In the genomic region with DNA sequence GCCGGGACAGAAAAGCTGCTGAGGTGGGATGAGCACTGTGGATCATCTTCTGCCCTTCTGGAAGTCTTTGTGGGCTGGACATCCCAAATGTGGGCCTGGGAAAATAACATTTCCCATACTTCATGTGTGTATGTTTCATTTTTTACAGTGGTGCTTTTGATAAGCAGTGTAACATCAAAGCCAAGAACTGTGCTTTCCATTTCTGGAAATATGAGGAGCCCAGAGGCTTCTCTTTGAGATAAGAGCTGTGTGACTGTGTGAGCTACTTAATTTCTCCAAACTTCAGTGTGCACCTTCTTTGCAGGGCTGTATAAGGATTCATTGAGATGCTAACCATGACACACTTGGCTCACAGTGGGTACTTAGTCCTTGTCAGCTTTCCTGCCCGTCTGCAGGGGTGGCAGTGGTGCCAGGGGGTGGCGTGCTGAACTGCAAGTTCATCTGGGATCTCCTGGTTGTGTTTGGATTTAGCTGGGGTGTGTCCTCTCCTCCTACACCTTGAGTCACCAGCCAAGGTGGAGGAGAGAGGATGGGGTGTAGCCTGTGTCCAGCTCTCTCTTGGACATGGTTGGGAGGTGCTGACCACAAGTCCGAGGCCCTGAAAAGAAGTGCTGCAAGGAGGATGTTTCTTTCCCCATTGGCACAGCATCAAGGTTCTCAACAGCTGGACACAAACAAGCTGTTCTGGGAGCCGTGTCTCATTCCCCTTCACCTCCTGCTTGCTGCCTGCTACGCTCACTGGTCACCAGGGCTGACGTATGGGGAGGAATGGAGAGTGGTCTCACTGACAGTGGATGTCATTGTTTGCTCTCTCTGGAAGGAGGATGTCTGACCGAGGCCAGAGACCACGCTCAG, we compare ENCODE assay signal across 9 cellular contexts.
DNase-seq lines count a peak whose midpoint lies in the region; ATAC-seq and TF ChIP-seq lines count a peak whose summit lies in the region.
"Had no signal": no experiment of that assay in that cellular context is flagged by ENCODE, and none has a peak within 500 bp of the region (broad histone marks: within the 10 kb centered on the region; RNA-seq: fewer than 3 reads in every experiment).

No MANE protein-coding gene starts in this region.

- H3K27ac ChIP-seq in subcutaneous abdominal adipose tissue (ENCODE audit: low read depth, low read length) = peak overlapping the region; percentile 91
- H3K27ac ChIP-seq in naive thymus-derived CD4-positive, alpha-beta T cell (ENCODE audit: low read depth, low read length) = no peak overlapping the region

- POLR2A ChIA-PET in naive thymus-derived CD4-positive, alpha-beta T cell (lab: Charles Lee) = no interaction called here

- H3K9ac ChIP-seq in subcutaneous abdominal adipose tissue (ENCODE audit: low read length in 5 of 5) = peak overlapping the region in 1 of 5 donors; percentile 17

- no peaks in the 10 kb centered on the region for H3K27me3 ChIP-seq in subcutaneous abdominal adipose tissue (ENCODE audit: control insufficient read depth in 5 of 5, insufficient read depth in 4 of 5, low read length in 5 of 5)
- H3K27me3 ChIP-seq in naive thymus-derived CD4-positive, alpha-beta T cell (ENCODE audit: control insufficient read depth in 2 of 2, insufficient read depth in 2 of 2, low read length in 2 of 2) = no peaks in the 10 kb centered on the region

- CTCF ChIA-PET in naive thymus-derived CD4-positive, alpha-beta T cell (lab: Charles Lee) = no interaction called here

- TF ChIP-seq CTCF in choroid plexus epithelial cell (conservative IDR thresholded peaks at IDR 0.05; ENCODE audit: low read depth, low read length) = no peak

- H3K4me3 ChIP-seq in choroid plexus epithelial cell (ENCODE audit: low read depth, low read length) = no peak overlapping the region
- H3K4me3 ChIP-seq in subcutaneous abdominal adipose tissue (ENCODE audit: low read depth in 1 of 5, low read length in 5 of 5) = no peak overlapping the region
- no peak overlapping the region for H3K4me3 ChIP-seq in naive thymus-derived CD4-positive, alpha-beta T cell (ENCODE audit: low read length)

- peak overlapping the region in 1 of 10 donors; percentile 5 for H3K4me3 Mint-ChIP-seq in naive thymus-derived CD4-positive, alpha-beta T cell
- no peak overlapping the region for H3K4me3 Mint-ChIP-seq in activated T-cell treated with anti-CD3 and anti-CD28 coated beads, Interleukin-2, amount 50 U/mL, for 72 hours
- H3K4me3 Mint-ChIP-seq: activated naive CD4-positive, alpha-beta T cell treated with anti-CD3 and anti-CD28 coated beads for 36 hours had no signal

- DNase-seq in LHCN-M2 (ENCODE audit: low read depth) = peak; percentile 80
- peak; percentile 90 for DNase-seq in choroid plexus epithelial cell (ENCODE audit: low read depth)
- DNase-seq in left colon = peak in 1 of 2 donors; percentile 41
- DNase-seq in naive thymus-derived CD4-positive, alpha-beta T cell = no peak
- no peak for DNase-seq in activated T-cell treated with anti-CD3 and anti-CD28 coated beads, Interleukin-2, amount 50 U/mL, for 72 hours
- DNase-seq: activated naive CD4-positive, alpha-beta T cell treated with anti-CD3 and anti-CD28 coated beads for 36 hours had no signal

- peaks cover 0 to 5% (median 0%) of the 10 kb centered on the region in 5 donors for H3K36me3 Mint-ChIP-seq in naive thymus-derived CD4-positive, alpha-beta T cell
- H3K36me3 Mint-ChIP-seq in activated T-cell treated with anti-CD3 and anti-CD28 coated beads, Interleukin-2, amount 50 U/mL, for 72 hours (ENCODE audit: insufficient read depth in 2 of 2) = no peaks in the 10 kb centered on the region

- no peak overlapping the region for H3K27ac Mint-ChIP-seq in naive thymus-derived CD4-positive, alpha-beta T cell
- H3K27ac Mint-ChIP-seq in activated T-cell treated with anti-CD3 and anti-CD28 coated beads, Interleukin-2, amount 50 U/mL, for 72 hours = no peak overlapping the region
- H3K27ac Mint-ChIP-seq: activated naive CD4-positive, alpha-beta T cell treated with anti-CD3 and anti-CD28 coated beads for 36 hours had no signal

- H3K4me1 Mint-ChIP-seq in naive thymus-derived CD4-positive, alpha-beta T cell = peaks cover 0 to 62% (median 5%) of the 10 kb centered on the region in 7 donors
- peaks cover 16% of the 10 kb centered on the region for H3K4me1 Mint-ChIP-seq in activated T-cell treated with anti-CD3 and anti-CD28 coated beads, Interleukin-2, amount 50 U/mL, for 72 hours (ENCODE audit: low read depth)

- H3K9me3 ChIP-seq in subcutaneous abdominal adipose tissue (ENCODE audit: control insufficient read depth in 5 of 5, low read length in 5 of 5) = no peaks in the 10 kb centered on the region
- H3K9me3 ChIP-seq in naive thymus-derived CD4-positive, alpha-beta T cell (ENCODE audit: control insufficient read depth in 2 of 3, low read length in 3 of 3) = no peaks in the 10 kb centered on the region

- intact Hi-C loops in left colon (cut with DNase I, micrococcal nuclease) = no loop called here
- intact Hi-C loops in naive thymus-derived CD4-positive, alpha-beta T cell (cut with micrococcal nuclease) = loop anchor here (2.0 kb wide), 3 partner anchors 141 to 481 kb away; no protein-coding TSS in a partner anchor

- no peaks in the 10 kb centered on the region for H3K36me3 ChIP-seq in subcutaneous abdominal adipose tissue (ENCODE audit: control insufficient read depth in 5 of 5, insufficient read depth in 5 of 5, low read length in 5 of 5)
- H3K36me3 ChIP-seq in naive thymus-derived CD4-positive, alpha-beta T cell (ENCODE audit: control insufficient read depth in 2 of 3, insufficient read depth in 3 of 3, low read length in 3 of 3) = no peaks in the 10 kb centered on the region

- ATAC-seq in left colon = peak; percentile 55
- ATAC-seq in naive thymus-derived CD4-positive, alpha-beta T cell = no peak
- no peak for ATAC-seq in HG02678 (IDR thresholded peaks at IDR 0.05; ENCODE audit: unreplicated experiment)
- ATAC-seq in activated T-cell treated with anti-CD3 and anti-CD28 coated beads, Interleukin-2, amount 50 U/mL, for 72 hours (replicated peaks in 1 of 2) = no peak
- no peak for ATAC-seq in GM21423 (IDR thresholded peaks at IDR 0.05; ENCODE audit: unreplicated experiment)

- H3K4me1 ChIP-seq in subcutaneous abdominal adipose tissue (ENCODE audit: control insufficient read depth in 5 of 5, insufficient read depth in 5 of 5, low read length in 5 of 5) = peaks cover 16 to 63% (median 54%) of the 10 kb centered on the region in 5 donors
- H3K4me1 ChIP-seq in naive thymus-derived CD4-positive, alpha-beta T cell (ENCODE audit: control insufficient read depth in 2 of 2, insufficient read depth in 2 of 2, low read length in 2 of 2) = no peaks in the 10 kb centered on the region

- H3K9me3 Mint-ChIP-seq in naive thymus-derived CD4-positive, alpha-beta T cell = peaks cover 0 to 4% (median 0%) of the 10 kb centered on the region in 11 donors
- no peaks in the 10 kb centered on the region for H3K9me3 Mint-ChIP-seq in activated T-cell treated with anti-CD3 and anti-CD28 coated beads, Interleukin-2, amount 50 U/mL, for 72 hours
- H3K9me3 Mint-ChIP-seq: activated naive CD4-positive, alpha-beta T cell treated with anti-CD3 and anti-CD28 coated beads for 36 hours had no signal

- peaks cover 28 to 40% (median 32%) of the 10 kb centered on the region in 5 donors for H3K27me3 Mint-ChIP-seq in naive thymus-derived CD4-positive, alpha-beta T cell
- peaks cover 73% of the 10 kb centered on the region for H3K27me3 Mint-ChIP-seq in activated T-cell treated with anti-CD3 and anti-CD28 coated beads, Interleukin-2, amount 50 U/mL, for 72 hours (ENCODE audit: low read depth)

Comparison
In these comparisons a context has a peak if more than half of its experiments do, and no peak if none do; other contexts are left out.
1. DNase-seq: peak in LHCN-M2 (single experiment) and choroid plexus epithelial cell (single experiment); none in naive thymus-derived CD4-positive, alpha-beta T cell (0 of 9) and activated T-cell treated with anti-CD3 and anti-CD28 coated beads, Interleukin-2, amount 50 U/mL, for 72 hours (0 of 2).
2. intact Hi-C loops: an anchor here in naive thymus-derived CD4-positive, alpha-beta T cell (2.0 kb wide); none called in left colon.